12 cellular contexts compared by ENCODE assay signal in the genomic region with DNA sequence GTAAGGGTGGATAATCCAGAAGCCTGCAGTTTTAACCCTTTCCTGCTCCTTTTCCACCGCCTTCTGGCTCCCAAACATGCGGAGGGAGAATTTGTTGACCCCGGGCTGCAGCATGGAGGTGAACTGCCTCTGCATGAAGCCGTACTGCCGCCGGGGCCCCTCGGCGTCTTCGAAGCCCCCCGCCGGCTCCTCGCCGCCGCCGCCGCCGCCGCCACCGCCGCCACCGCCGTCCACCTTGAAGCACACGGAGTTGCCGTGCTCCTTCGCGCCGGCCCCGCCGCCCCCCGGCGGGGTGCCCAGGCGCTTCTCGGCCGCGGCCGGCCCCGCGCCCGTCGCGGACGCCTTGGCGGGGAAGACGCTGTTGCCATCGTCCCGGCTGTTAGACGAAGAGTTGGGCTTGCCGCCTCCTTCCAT. TPM values are rescaled to one million over a fixed set of nuclear protein-coding genes. Genes with fewer than 3 reads are reported as not detected.
DNase-seq lines count a peak whose midpoint lies in the region; ATAC-seq, FAIRE-seq and TF ChIP-seq lines count a peak whose summit lies in the region.
"Had no signal": no experiment of that assay in that cellular context is flagged by ENCODE, and none has a peak within 500 bp of the region (broad histone marks: within the 10 kb centered on the region; RNA-seq: fewer than 3 reads in every experiment).

No MANE protein-coding gene starts in this region.

- H4K20me1 ChIP-seq in hepatocyte (ENCODE audit: insufficient read depth, poor library complexity, severe bottlenecking): no peaks in the 10 kb centered on the region

- H3K4me1 ChIP-seq in hepatocyte (ENCODE audit: insufficient read depth): peaks cover 3% of the 10 kb centered on the region
- peaks cover 2% of the 10 kb centered on the region for H3K4me1 ChIP-seq in rectal smooth muscle tissue (ENCODE audit: control insufficient read depth, insufficient read depth, low read length)

- DNase-seq in NCI-H748 treated with DMSO at 0.1 percent for 48 hours (lab: John Stamatoyannopoulos, UW): peak; percentile 66
- no peak for DNase-seq in hepatocyte (ENCODE audit: low spot score)
- no peak for DNase-seq in D721Med (ENCODE audit: insufficient read length, low spot score)
- DNase-seq in naive thymus-derived CD8-positive, alpha-beta T cell: no peak
- no peak for DNase-seq in DMS53 (lab: John Stamatoyannopoulos, UW)
- DNase-seq in H54 (ENCODE audit: insufficient read length, low spot score): no peak
- DNase-seq: central memory CD4-positive, alpha-beta T cell; NCI-H1417 treated with DMSO at 0.1 percent for 48 hours had no signal

- H3K4me2 ChIP-seq in hepatocyte: peak overlapping the region; percentile 87

- H3K27me3 Mint-ChIP-seq in naive thymus-derived CD8-positive, alpha-beta T cell: peaks cover 23 to 34% (median 26%) of the 10 kb centered on the region in 5 donors

- TF ChIP-seq POLR2A in GM18505 (IDR thresholded peaks at IDR 0.05; ENCODE audit: borderline replicate concordance, extremely low read depth, insufficient read depth, insufficient read length) (no peak), H54 (IDR thresholded peaks at IDR 0.05; ENCODE audit: low read depth, low read length) (no peak)

- H3K27ac ChIP-seq in hepatocyte (no peak overlapping the region), rectal smooth muscle tissue (ENCODE audit: low read depth, low read length) (no peak overlapping the region)

- H3K36me3 ChIP-seq in hepatocyte (replicated peaks; ENCODE audit: insufficient read depth, low read depth) (no peaks in the 10 kb centered on the region), rectal smooth muscle tissue (ENCODE audit: control insufficient read depth, insufficient read depth, low read length) (no peaks in the 10 kb centered on the region)

- peak overlapping the region; percentile 11 for H3K4me3 ChIP-seq in hepatocyte
- peak overlapping the region; percentile 17 for H3K4me3 ChIP-seq in rectal smooth muscle tissue (ENCODE audit: low read length)

- H3K27me3 ChIP-seq in hepatocyte: peaks cover 16% of the 10 kb centered on the region
- peaks cover 12% of the 10 kb centered on the region for H3K27me3 ChIP-seq in rectal smooth muscle tissue (ENCODE audit: control insufficient read depth, insufficient read depth, low read length)

- WGBS in hepatocyte (ENCODE audit: low lambda C conversion rate, missing lambda C conversion rate): 2% methylated on average over 10 of the region's 48 CpGs

- no peak for TF ChIP-seq CTCF in hepatocyte (IDR thresholded peaks at IDR 0.05; ENCODE audit: poor library complexity)
- no peak for TF ChIP-seq CTCF in D721Med (IDR thresholded peaks at IDR 0.05; ENCODE audit: insufficient read depth, missing control alignments)

- H2AFZ ChIP-seq in hepatocyte: peak overlapping the region; percentile 8

- H3K36me3 Mint-ChIP-seq in naive thymus-derived CD8-positive, alpha-beta T cell: peaks cover 0 to 19% (median 5%) of the 10 kb centered on the region in 3 donors

- H3K9me3 ChIP-seq in hepatocyte (ENCODE audit: low read depth): no peaks in the 10 kb centered on the region

- H3K9me3 Mint-ChIP-seq in naive thymus-derived CD8-positive, alpha-beta T cell: peaks cover 0 to 27% (median 22%) of the 10 kb centered on the region in 9 donors

- H3K4me3 Mint-ChIP-seq in naive thymus-derived CD8-positive, alpha-beta T cell: no peak overlapping the region
- H3K4me3 Mint-ChIP-seq: stimulated activated effector memory CD8-positive, alpha-beta T cell treated with anti-CD3 and anti-CD28 coated beads, Interleukin-12 subunit alpha, Interleukin-12 subunit beta, amount 100 ng/mL, for 72 hours had no signal

- FAIRE-seq in D721Med (lab: Jason Lieb, UNC): no peak
- FAIRE-seq in H54 (lab: Jason Lieb, UNC): no peak

- no peak overlapping the region for H3K27ac Mint-ChIP-seq in naive thymus-derived CD8-positive, alpha-beta T cell
- H3K27ac Mint-ChIP-seq: stimulated activated effector memory CD8-positive, alpha-beta T cell treated with anti-CD3 and anti-CD28 coated beads, Interleukin-12 subunit alpha, Interleukin-12 subunit beta, amount 100 ng/mL, for 72 hours had no signal

- ATAC-seq in GM18505 (IDR thresholded peaks at IDR 0.05; ENCODE audit: unreplicated experiment): peak; percentile 13
- no peak for ATAC-seq in naive thymus-derived CD8-positive, alpha-beta T cell

- no peaks in the 10 kb centered on the region for H3K79me2 ChIP-seq in hepatocyte

- H3K9ac ChIP-seq in rectal smooth muscle tissue (ENCODE audit: low read length): no peak overlapping the region

- H3K4me1 Mint-ChIP-seq in naive thymus-derived CD8-positive, alpha-beta T cell: peaks cover 0 to 9% (median 5%) of the 10 kb centered on the region in 4 donors
- H3K4me1 Mint-ChIP-seq: stimulated activated effector memory CD8-positive, alpha-beta T cell treated with anti-CD3 and anti-CD28 coated beads, Interleukin-12 subunit alpha, Interleukin-12 subunit beta, amount 100 ng/mL, for 72 hours had no signal

- H3K9me2 ChIP-seq in hepatocyte (replicated peaks; ENCODE audit: insufficient read depth): no peaks in the 10 kb centered on the region

- POLR2A ChIA-PET in naive thymus-derived CD8-positive, alpha-beta T cell (lab: Charles Lee): no interaction called here

RNA-seq across cellular contexts. Expression of a gene that starts 0.5 kb away (rescaled TPM):
- total RNA-seq in hepatocyte: 0.57 and 0.64 TPM in 2 replicates
- 0.09 TPM in 1 of 2 replicates, not detected in the other for polyA plus RNA-seq in hepatocyte
- not detected for total RNA-seq in naive thymus-derived CD8-positive, alpha-beta T cell
- not detected for polyA plus RNA-seq in naive thymus-derived CD8-positive, alpha-beta T cell
- total RNA-seq: HT1080 had no signal
